Comparison of ENCODE assay signal across 1 cellular context in genomic region chr12:53222170-53223005, GRCh38.
TF ChIP-seq lines count a peak whose summit lies in the region.

No MANE protein-coding gene starts in this region.

TF ChIP-seq in endothelial cell of umbilical vein, 7 proteins besides CTCF, POLR2A, EP300 and RAD21:
- TF ChIP-seq, protein P1, sequence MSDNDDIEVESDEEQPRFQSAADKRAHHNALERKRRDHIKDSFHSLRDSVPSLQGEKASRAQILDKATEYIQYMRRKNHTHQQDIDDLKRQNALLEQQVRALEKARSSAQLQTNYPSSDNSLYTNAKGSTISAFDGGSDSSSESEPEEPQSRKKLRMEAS (IDR thresholded peaks at IDR 0.05; ENCODE audit: insufficient read depth, insufficient read length) = no peak
- no peak for TF ChIP-seq GATA2 (IDR thresholded peaks at IDR 0.05; ENCODE audit: insufficient read depth, insufficient read length, low read depth, low read length)
- TF ChIP-seq FOS (IDR thresholded peaks at IDR 0.05; ENCODE audit: borderline replicate concordance, insufficient read depth, low read length) = no peak
- no peak for TF ChIP-seq EZH2 (IDR thresholded peaks at IDR 0.05; ENCODE audit: borderline replicate concordance, low read depth, low read length, severe bottlenecking)
- TF ChIP-seq JUN (IDR thresholded peaks at IDR 0.05; ENCODE audit: borderline replicate concordance, insufficient read depth, insufficient read length, low read depth) = no peak
- TF ChIP-seq POLR2AphosphoS5 (IDR thresholded peaks at IDR 0.05; ENCODE audit: insufficient read depth, low read depth, low read length) = no peak
- no peak for TF ChIP-seq MYC (IDR thresholded peaks at IDR 0.05; ENCODE audit: low read depth, low read length)
